ENCODE assay signal across 1 cellular context in the genomic region with DNA sequence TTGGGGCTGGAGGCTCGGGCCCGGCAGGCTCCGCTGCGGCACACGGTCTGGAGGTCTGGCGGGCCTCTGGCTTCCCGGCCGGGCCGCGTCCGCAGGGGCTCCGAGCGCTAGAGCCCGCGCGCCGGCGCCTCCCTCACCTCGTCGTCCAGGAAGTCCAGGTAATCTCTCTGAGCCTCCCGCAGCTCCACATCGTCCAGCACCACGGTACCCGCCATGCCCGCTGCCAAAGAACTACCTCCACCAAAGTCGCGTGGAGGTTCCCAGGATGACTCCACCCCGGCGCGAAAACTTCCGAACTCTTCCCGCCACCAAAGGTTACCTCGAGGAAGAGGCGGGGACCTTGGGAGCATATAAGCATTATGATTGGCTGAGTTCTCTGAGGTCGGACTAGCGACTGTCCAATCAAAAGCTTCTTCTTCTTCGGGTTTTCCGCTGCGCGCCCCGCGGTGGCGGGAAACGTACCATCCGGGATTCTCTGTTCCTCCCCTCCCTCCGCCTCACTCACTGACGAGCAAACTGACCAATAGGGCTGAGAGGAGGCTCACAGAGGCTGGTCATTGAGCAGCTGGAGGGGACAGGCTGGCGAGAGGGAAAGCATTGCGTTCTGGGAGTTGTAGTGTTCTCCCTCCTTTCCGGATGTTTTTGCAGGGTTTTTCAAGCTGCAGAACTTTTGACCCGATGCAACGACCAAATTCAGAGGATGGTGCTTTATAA.
TF ChIP-seq lines count a peak whose summit lies in the region.

Gene MCM3 (minus strand): TSS at position 283 of the 714 bp plus-strand sequence. CDS start 68 bp downstream, at position 215.

TF ChIP-seq in K562, 482 proteins besides CTCF, POLR2A, EP300 and RAD21 (continued from another document and continues in another):
- TF ChIP-seq CEBPZ (IDR thresholded peaks at IDR 0.05; ENCODE audit: borderline replicate concordance, low read depth, low read length) (peak; percentile 76; the same call in 1 of the 2 replicates), MTA2 (IDR thresholded peaks at IDR 0.05; ENCODE audit: low read depth) (no peak), STAT5B (CRISPR knock-in tag; IDR thresholded peaks at IDR 0.05) (no peak), ZNF584 (CRISPR knock-in tag; IDR thresholded peaks at IDR 0.05; ENCODE audit: low read depth) (no peak), RBM17 (IDR thresholded peaks at IDR 0.05; ENCODE audit: borderline replicate concordance, low read depth, low read length) (no peak), SNRNP70 (optimal IDR thresholded peaks at IDR 0.05; ENCODE audit: low read depth, low read length) (no peak), MTF1 (CRISPR knock-in tag; IDR thresholded peaks at IDR 0.05; ENCODE audit: borderline replicate concordance) (no peak), RBFOX2 (IDR thresholded peaks at IDR 0.05; ENCODE audit: low read depth, low read length) (peak; percentile 97), LCOR (CRISPR knock-in tag; IDR thresholded peaks at IDR 0.05) (peak; percentile 96), SMAD1 (IDR thresholded peaks at IDR 0.05; ENCODE audit: low read depth, low read length, partially characterized antibody) (peak; percentile 67), NFE2L1 (tag; IDR thresholded peaks at IDR 0.05; ENCODE audit: borderline replicate concordance, low read depth) (no peak), KDM4B (IDR thresholded peaks at IDR 0.05; ENCODE audit: borderline replicate concordance in 2 of 2, low read depth in 1 of 2) (no peak), PYGO2 (tag; IDR thresholded peaks at IDR 0.05) (no peak), PREB (CRISPR knock-in tag; IDR thresholded peaks at IDR 0.05) (no peak), ZFP36 (IDR thresholded peaks at IDR 0.05; ENCODE audit: low read depth, low read length, partially characterized antibody) (no peak), XRCC3 (IDR thresholded peaks at IDR 0.05) (no peak), ARID1B (IDR thresholded peaks at IDR 0.05) (no peak), HNRNPL (IDR thresholded peaks at IDR 0.05; ENCODE audit: low read depth, low read length) (no peak), TSC22D4 (tag; IDR thresholded peaks at IDR 0.05) (no peak), TBP (optimal IDR thresholded peaks at IDR 0.05; ENCODE audit: low read depth, low read length) (peak; percentile 89), MEF2D (tag; conservative IDR thresholded peaks at IDR 0.05; ENCODE audit: low read depth) (no peak), USF1 (CRISPR knock-in tag; IDR thresholded peaks at IDR 0.05) (no peak), STAG1 (CRISPR knock-in tag; IDR thresholded peaks at IDR 0.05; ENCODE audit: borderline replicate concordance) (0 out of 2 replicates have a peak, but pooled peaks have one; percentile 13), ILF3 (IDR thresholded peaks at IDR 0.05; ENCODE audit: borderline replicate concordance) (no peak), ZNF785 (CRISPR knock-in tag; IDR thresholded peaks at IDR 0.05) (no peak), TEAD1 (CRISPR knock-in tag; IDR thresholded peaks at IDR 0.05) (0 out of 4 replicates have a peak, but pooled peaks of 1 of the 2 experiments have one; percentile 65), E2F3 (CRISPR knock-in tag; IDR thresholded peaks at IDR 0.05) (peak; percentile 98), ZBTB43 (CRISPR knock-in tag; IDR thresholded peaks at IDR 0.05) (peak; percentile 52; the same call in 1 of the 2 replicates), BCL6 (CRISPR knock-in tag; IDR thresholded peaks at IDR 0.05) (no peak), MLX (CRISPR knock-in tag; conservative IDR thresholded peaks at IDR 0.05) (0 out of 4 replicates have a peak, but pooled peaks of 1 of the 2 experiments have one; percentile 68), ZNF766 (CRISPR knock-in tag; conservative IDR thresholded peaks at IDR 0.05) (no peak), KLF13 (tag; IDR thresholded peaks at IDR 0.05; ENCODE audit: borderline replicate concordance, low read depth) (no peak), SIN3A (IDR thresholded peaks at IDR 0.05; ENCODE audit: borderline replicate concordance in 2 of 2, control insufficient read depth in 1 of 2, low read depth in 2 of 2, low read length in 2 of 2) (peak; percentile 91 to 95), MBD2 (IDR thresholded peaks at IDR 0.05; ENCODE audit: borderline replicate concordance, low read depth) (peak; percentile 92), TBL1XR1 (IDR thresholded peaks at IDR 0.05; ENCODE audit: low read length in 2 of 2) (peak in 1 of 2 experiments; percentile 65; a peak in 1 of 4 replicates), TEAD2 (tag; IDR thresholded peaks at IDR 0.05) (no peak), ETS2 (tag; IDR thresholded peaks at IDR 0.05; ENCODE audit: borderline replicate concordance, poor library complexity, severe bottlenecking) (no peak)
- TF ChIP-seq, protein P1, sequence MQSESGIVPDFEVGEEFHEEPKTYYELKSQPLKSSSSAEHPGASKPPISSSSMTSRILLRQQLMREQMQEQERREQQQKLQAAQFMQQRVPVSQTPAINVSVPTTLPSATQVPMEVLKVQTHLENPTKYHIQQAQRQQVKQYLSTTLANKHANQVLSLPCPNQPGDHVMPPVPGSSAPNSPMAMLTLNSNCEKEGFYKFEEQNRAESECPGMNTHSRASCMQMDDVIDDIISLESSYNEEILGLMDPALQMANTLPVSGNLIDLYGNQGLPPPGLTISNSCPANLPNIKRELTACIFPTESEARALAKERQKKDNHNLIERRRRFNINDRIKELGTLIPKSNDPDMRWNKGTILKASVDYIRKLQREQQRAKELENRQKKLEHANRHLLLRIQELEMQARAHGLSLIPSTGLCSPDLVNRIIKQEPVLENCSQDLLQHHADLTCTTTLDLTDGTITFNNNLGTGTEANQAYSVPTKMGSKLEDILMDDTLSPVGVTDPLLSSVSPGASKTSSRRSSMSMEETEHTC (IDR thresholded peaks at IDR 0.05): no peak
- TF ChIP-seq, protein P2, sequence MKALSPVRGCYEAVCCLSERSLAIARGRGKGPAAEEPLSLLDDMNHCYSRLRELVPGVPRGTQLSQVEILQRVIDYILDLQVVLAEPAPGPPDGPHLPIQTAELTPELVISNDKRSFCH (CRISPR knock-in tag; IDR thresholded peaks at IDR 0.05): no peak
- TF ChIP-seq, protein P2 (tag; IDR thresholded peaks at IDR 0.05): no peak
- TF ChIP-seq, protein P3, sequence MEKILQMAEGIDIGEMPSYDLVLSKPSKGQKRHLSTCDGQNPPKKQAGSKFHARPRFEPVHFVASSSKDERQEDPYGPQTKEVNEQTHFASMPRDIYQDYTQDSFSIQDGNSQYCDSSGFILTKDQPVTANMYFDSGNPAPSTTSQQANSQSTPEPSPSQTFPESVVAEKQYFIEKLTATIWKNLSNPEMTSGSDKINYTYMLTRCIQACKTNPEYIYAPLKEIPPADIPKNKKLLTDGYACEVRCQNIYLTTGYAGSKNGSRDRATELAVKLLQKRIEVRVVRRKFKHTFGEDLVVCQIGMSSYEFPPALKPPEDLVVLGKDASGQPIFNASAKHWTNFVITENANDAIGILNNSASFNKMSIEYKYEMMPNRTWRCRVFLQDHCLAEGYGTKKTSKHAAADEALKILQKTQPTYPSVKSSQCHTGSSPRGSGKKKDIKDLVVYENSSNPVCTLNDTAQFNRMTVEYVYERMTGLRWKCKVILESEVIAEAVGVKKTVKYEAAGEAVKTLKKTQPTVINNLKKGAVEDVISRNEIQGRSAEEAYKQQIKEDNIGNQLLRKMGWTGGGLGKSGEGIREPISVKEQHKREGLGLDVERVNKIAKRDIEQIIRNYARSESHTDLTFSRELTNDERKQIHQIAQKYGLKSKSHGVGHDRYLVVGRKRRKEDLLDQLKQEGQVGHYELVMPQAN (IDR thresholded peaks at IDR 0.05; ENCODE audit: borderline replicate concordance): peak; percentile 87
- TF ChIP-seq, protein P4, sequence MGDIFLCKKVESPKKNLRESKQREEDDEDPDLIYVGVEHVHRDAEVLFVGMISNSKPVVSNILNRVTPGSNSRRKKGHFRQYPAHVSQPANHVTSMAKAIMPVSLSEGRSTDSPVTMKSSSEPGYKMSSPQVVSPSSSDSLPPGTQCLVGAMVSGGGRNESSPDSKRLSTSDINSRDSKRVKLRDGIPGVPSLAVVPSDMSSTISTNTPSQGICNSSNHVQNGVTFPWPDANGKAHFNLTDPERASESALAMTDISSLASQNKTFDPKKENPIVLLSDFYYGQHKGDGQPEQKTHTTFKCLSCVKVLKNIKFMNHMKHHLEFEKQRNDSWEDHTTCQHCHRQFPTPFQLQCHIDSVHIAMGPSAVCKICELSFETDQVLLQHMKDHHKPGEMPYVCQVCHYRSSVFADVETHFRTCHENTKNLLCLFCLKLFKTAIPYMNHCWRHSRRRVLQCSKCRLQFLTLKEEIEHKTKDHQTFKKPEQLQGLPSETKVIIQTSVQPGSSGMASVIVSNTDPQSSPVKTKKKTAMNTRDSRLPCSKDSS (IDR thresholded peaks at IDR 0.05; ENCODE audit: low read depth, partially characterized antibody): no peak
- TF ChIP-seq, protein P5, sequence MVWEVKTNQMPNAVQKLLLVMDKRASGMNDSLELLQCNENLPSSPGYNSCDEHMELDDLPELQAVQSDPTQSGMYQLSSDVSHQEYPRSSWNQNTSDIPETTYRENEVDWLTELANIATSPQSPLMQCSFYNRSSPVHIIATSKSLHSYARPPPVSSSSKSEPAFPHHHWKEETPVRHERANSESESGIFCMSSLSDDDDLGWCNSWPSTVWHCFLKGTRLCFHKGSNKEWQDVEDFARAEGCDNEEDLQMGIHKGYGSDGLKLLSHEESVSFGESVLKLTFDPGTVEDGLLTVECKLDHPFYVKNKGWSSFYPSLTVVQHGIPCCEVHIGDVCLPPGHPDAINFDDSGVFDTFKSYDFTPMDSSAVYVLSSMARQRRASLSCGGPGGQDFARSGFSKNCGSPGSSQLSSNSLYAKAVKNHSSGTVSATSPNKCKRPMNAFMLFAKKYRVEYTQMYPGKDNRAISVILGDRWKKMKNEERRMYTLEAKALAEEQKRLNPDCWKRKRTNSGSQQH (CRISPR knock-in tag; IDR thresholded peaks at IDR 0.05): no peak
